ENCODE assay signal across 14 cellular contexts in genomic region chr5:154461531-154461930, GRCh38. TPM values are rescaled to one million over a fixed set of nuclear protein-coding genes. Genes with fewer than 3 reads are reported as not detected.
A peak's percentile ranks its signal among the peaks of the same experiment; 100 is the strongest.
DNase-seq lines count a peak whose midpoint lies in the region; ATAC-seq, FAIRE-seq and TF ChIP-seq lines count a peak whose summit lies in the region.
"Had no signal": no experiment of that assay in that cellular context is flagged by ENCODE, and none has a peak within 500 bp of the region (broad histone marks: within the 10 kb centered on the region; RNA-seq: fewer than 3 reads in every experiment).

No MANE protein-coding gene starts in this region.

- 0 out of 2 replicates have a peak, but pooled peaks cover 2% of the 10 kb centered on the region for H4K20me1 ChIP-seq in GM23248 (ENCODE audit: insufficient read depth)
- H4K20me1 ChIP-seq in H1 (replicated peaks in 1 of 2; ENCODE audit: control insufficient read depth in 1 of 2, insufficient read depth in 2 of 2, low read length in 2 of 2), result no peaks in the 10 kb centered on the region
- H4K20me1 ChIP-seq in osteoblast (ENCODE audit: insufficient read depth, low read length), result peaks cover 5% of the 10 kb centered on the region

- H3K9me2 ChIP-seq in GM23248 (ENCODE audit: insufficient read depth), result no peaks in the 10 kb centered on the region

- H3K9ac ChIP-seq in GM23248 (no peak overlapping the region), H1 (replicated peaks in 1 of 4; ENCODE audit: extremely low read depth in 1 of 4, low read depth in 3 of 4, low read length in 3 of 4) (no peak overlapping the region)

- H3K14ac ChIP-seq in H1 (ENCODE audit: insufficient read length), result no peak overlapping the region

- H3K79me2 ChIP-seq in GM23248 (ENCODE audit: insufficient read depth), result no peaks in the 10 kb centered on the region
- no peaks in the 10 kb centered on the region for H3K79me2 ChIP-seq in H1 (ENCODE audit: control insufficient read depth in 1 of 2, insufficient read depth in 2 of 2, low read length in 2 of 2)
- H3K79me2 ChIP-seq in osteoblast (ENCODE audit: insufficient read depth, low read length), result no peaks in the 10 kb centered on the region

- H2AFZ ChIP-seq in GM23248 (no peak overlapping the region), H1 (ENCODE audit: low read length) (no peak overlapping the region), osteoblast (ENCODE audit: low read length) (no peak overlapping the region)

- H3K27me3 ChIP-seq in GM23248 (replicated peaks; ENCODE audit: insufficient read depth) (no peaks in the 10 kb centered on the region), H1 (replicated peaks in 1 of 4; ENCODE audit: control insufficient read depth in 3 of 4, extremely low read depth in 1 of 4, insufficient read depth in 3 of 4, low read length in 3 of 4) (peaks cover 0 to 3% (median under 1%) of the 10 kb centered on the region in 4 experiments; a peak in 1 of 7 replicates), osteoblast (ENCODE audit: insufficient read depth, low read length) (no peaks in the 10 kb centered on the region)

- H3K9me3 ChIP-seq in GM23248 (ENCODE audit: low read depth) (no peaks in the 10 kb centered on the region), H1 (ENCODE audit: insufficient read depth in 2 of 2, low read depth in 1 of 2, low read length in 1 of 2) (no peaks in the 10 kb centered on the region), osteoblast (ENCODE audit: low read depth, low read length) (no peaks in the 10 kb centered on the region)

- H3K4ac ChIP-seq in H1 (replicated peaks; ENCODE audit: insufficient read length, low read depth, low read length), result no peak overlapping the region

- no peak overlapping the region for H3K23ac ChIP-seq in H1 (ENCODE audit: insufficient read length)

- in situ Hi-C loops in GM23248 (cut with MboI), result loop anchor here (25.0 kb wide), 1 partner anchor 351 kb away; no protein-coding TSS in a partner anchor

- 73 to 74% methylated on average over 6 of the region's 6 CpGs for whole genome bisulfite sequencing in GM23248 (ENCODE audit: low coverage in 1 of 2, low lambda C conversion rate in 2 of 2, missing lambda C conversion rate in 2 of 2), 2 experiments
- 53% methylated on average over 6 of the region's 6 CpGs; no CpG with 5 or more reads in 1 of the 2 experiments for WGBS in H1 (ENCODE audit: extremely low coverage in 1 of 2, insufficient coverage in 1 of 2, insufficient read length in 1 of 2, insufficient replicate concordance in 2 of 2, low coverage in 1 of 2, low lambda C conversion rate in 2 of 2, missing lambda C conversion rate in 1 of 2), 2 experiments

- H4K8ac ChIP-seq in H1 (ENCODE audit: extremely low read depth, insufficient read depth, low read length), result no peak overlapping the region

- H3K79me1 ChIP-seq in H1 (ENCODE audit: low read depth, low read length), result no peaks in the 10 kb centered on the region

- no peak overlapping the region for H4K91ac ChIP-seq in H1 (replicated peaks; ENCODE audit: insufficient read length, low read length)

- TF ChIP-seq POLR2A in H1 (IDR thresholded peaks at IDR 0.05; ENCODE audit: control extremely low read depth in 1 of 2, low read depth in 2 of 2, low read length in 2 of 2), result no peak

- H3K4me2 ChIP-seq in GM23248 (ENCODE audit: unreplicated experiment), result no peak overlapping the region
- H3K4me2 ChIP-seq in H1 (ENCODE audit: insufficient read depth in 1 of 2, low read depth in 2 of 2, low read length in 2 of 2), result no peak overlapping the region
- H3K4me2 ChIP-seq in osteoblast (ENCODE audit: insufficient read depth, low read length), result no peak overlapping the region

- H3K4me1 ChIP-seq in GM23248 (ENCODE audit: insufficient read depth) (no peaks in the 10 kb centered on the region), H1 (replicated peaks in 1 of 4; ENCODE audit: control insufficient read depth in 3 of 4, insufficient read depth in 4 of 4, low read length in 3 of 4) (peaks cover 0 to 3% (median 0%) of the 10 kb centered on the region in 4 experiments; a peak in 3 of 7 replicates), osteoblast (ENCODE audit: insufficient read depth, low read length) (no peaks in the 10 kb centered on the region)

- H4K5ac ChIP-seq in H1 (ENCODE audit: insufficient read length, low read depth, low read length), result no peak overlapping the region

- POLR2A ChIA-PET in H1 (lab: Charles Lee; ENCODE audit: partially characterized antibody), result interaction anchor here (0.6 to 1.2 kb wide), 2 partner anchors 15 to 29 kb away, joined by 3 read pairs; partner anchors contain the start of gene SAP30L

- H3K23me2 ChIP-seq in H1 (ENCODE audit: low read depth, low read length), result no peaks in the 10 kb centered on the region

- H3K18ac ChIP-seq in H1 (ENCODE audit: extremely low read depth, low read length), result no peak overlapping the region

- no peak for ATAC-seq in HG03460 (IDR thresholded peaks at IDR 0.05; ENCODE audit: unreplicated experiment)
- no peak for ATAC-seq in HG03432 (IDR thresholded peaks at IDR 0.05; ENCODE audit: unreplicated experiment)
- ATAC-seq in GM19467 (IDR thresholded peaks at IDR 0.05; ENCODE audit: unreplicated experiment), result no peak
- ATAC-seq: activated CD8-positive, alpha-beta T cell treated with anti-CD3 and anti-CD28 coated beads, Interleukin-2, amount 10 ng/mL, durations not matched to agents 7 days and 5 days; naive thymus-derived CD4-positive, alpha-beta T cell had no signal

- H2BK5ac ChIP-seq in H1 (ENCODE audit: low read depth, low read length), result no peak overlapping the region

- no peak overlapping the region for H3K56ac ChIP-seq in H1 (replicated peaks; ENCODE audit: insufficient read length, low read depth, low read length)

- no peak overlapping the region for H2BK120ac ChIP-seq in H1 (replicated peaks; ENCODE audit: low read depth, low read length)

- H2AK5ac ChIP-seq in H1 (ENCODE audit: low read depth, low read length), result no peak overlapping the region

- no peak for FAIRE-seq in H1 (lab: Jason Lieb, UNC)

- TF ChIP-seq RAD21 in H1 (IDR thresholded peaks at IDR 0.05 in 1 of 2, conservative IDR thresholded peaks at IDR 0.05 in 1 of 2; ENCODE audit: low read depth in 2 of 2, low read length in 2 of 2), result peak; percentile 52 to 60

- H3F3A ChIP-seq in GM23248 (ENCODE audit: insufficient read depth), result no peaks in the 10 kb centered on the region

- H3K4me3 ChIP-seq in GM23248, result no peak overlapping the region
- no peak overlapping the region for H3K4me3 ChIP-seq in H1 (ENCODE audit: extremely low read depth in 1 of 4, insufficient read depth in 2 of 4, low read depth in 3 of 4, low read length in 4 of 4)
- no peak overlapping the region for H3K4me3 ChIP-seq in osteoblast (ENCODE audit: insufficient read depth, low read length)

- no peak overlapping the region for H2BK15ac ChIP-seq in H1 (ENCODE audit: low read length)

- no peak for TF ChIP-seq EP300 in H1 (IDR thresholded peaks at IDR 0.05; ENCODE audit: borderline replicate concordance in 1 of 2, low read depth in 2 of 2, low read length in 2 of 2)

- DNase-seq in GM23248 (peak; percentile 70), NCI-H526 (lab: John Stamatoyannopoulos, UW) (peak; percentile 33 to 83), H1 (ENCODE audit: low read depth in 1 of 2, low spot score in 2 of 2) (no peak), osteoblast (ENCODE audit: insufficient read length, low spot score, missing footprints) (no peak)
- DNase-seq: activated CD8-positive, alpha-beta T cell treated with anti-CD3 and anti-CD28 coated beads, Interleukin-2, amount 10 ng/mL, durations not matched to agents 7 days and 5 days; activated naive CD8-positive, alpha-beta T cell treated with anti-CD3 and anti-CD28 coated beads for 36 hours; effector CD8-positive, alpha-beta T cell; KG1; naive thymus-derived CD4-positive, alpha-beta T cell; NCI-H446 treated with DMSO at 0.1 percent for 48 hours; stimulated activated CD4-positive, alpha-beta T cell treated with anti-CD3 and anti-CD28 coated beads, Interleukin-12 subunit alpha, Interleukin-12 subunit beta, amount 100 ng/mL, for 4 hours had no signal

- peaks cover 8% of the 10 kb centered on the region; the same call in 1 of the 2 replicates for H3K36me3 ChIP-seq in GM23248 (ENCODE audit: low read depth)
- H3K36me3 ChIP-seq in H1 (ENCODE audit: control insufficient read depth in 2 of 4, insufficient read depth in 4 of 4, low read length in 3 of 4), result peaks cover 3 to 4% (median 3%) of the 10 kb centered on the region in 4 experiments; a peak in 6 of 8 replicates
- peaks cover 11% of the 10 kb centered on the region for H3K36me3 ChIP-seq in osteoblast (ENCODE audit: insufficient read depth, low read length)

- H3K27ac ChIP-seq in GM23248, result no peak overlapping the region
- no peak overlapping the region for H3K27ac ChIP-seq in H1 (ENCODE audit: low read depth, low read length)
- no peak overlapping the region for H3K27ac ChIP-seq in osteoblast (ENCODE audit: low read depth, low read length)

- CTCF ChIA-PET in H1 (lab: Charles Lee; ENCODE audit: partially characterized antibody), result interaction anchor here (0.6 to 16.1 kb wide), 26 partner anchors 10 to 487 kb away, joined by 3 to 273 read pairs (median 6); partner anchors contain the start of gene SAP30L

- no peak overlapping the region for H2BK20ac ChIP-seq in H1 (ENCODE audit: low read length)

- no peak overlapping the region; the same call in 1 of the 2 replicates for H2BK12ac ChIP-seq in H1 (ENCODE audit: low read depth, low read length)

- TF ChIP-seq CTCF in H1 (IDR thresholded peaks at IDR 0.05; ENCODE audit: control extremely low read depth in 1 of 3, insufficient read depth in 1 of 3, low read depth in 1 of 3, low read length in 3 of 3) (peak; percentile 14 to 53 (median 42); a peak in 3 of 4 replicates), osteoblast (IDR thresholded peaks at IDR 0.05; ENCODE audit: extremely low read depth, low read depth, low read length) (peak; percentile 44)

RNA-seq across cellular contexts. Expression of gene SAP30L, which starts 15.7 kb away (rescaled TPM):
- 26.0 and 45.9 TPM in 2 replicates for total RNA-seq in GM23248 (2014; rRNA removed; shearing (Covaris generic))
- polyA plus RNA-seq in GM23248 (2016; fragmentation: Nextera tagmentation; extraction: Ambion mirVana) (6.1 and 9.4 TPM in 2 replicates), H1 (2011; rRNA removed) (8.3 and 12.2 TPM in 2 replicates)
- total RNA-seq in H1 (2021; fragmentation: NEBNext Ultra II Directional; extraction: Animal tissue kit (Norgen Biotek cat#: 25700)), result 26.3 and 31.5 TPM in 2 replicates
- 13.4 TPM for polyA plus RNA-seq in H1 (2011; cell fraction: cytosol; rRNA removed)
- polyA plus RNA-seq in H1 (2011; cell fraction: nucleus; rRNA removed), result 13.6 TPM
- polyA plus RNA-seq in H1 (2012, experiment 1 of 2), result 18.6 to 28.7 TPM (median 21.7 TPM) in 4 replicates
- 2.0 TPM for polyA plus RNA-seq in H1 (2012, experiment 2 of 2)
- polyA plus RNA-seq in H1 (2013, experiment 1 of 2), result 40.2 TPM
- polyA plus RNA-seq in H1 (2013, experiment 2 of 2), result 48.2 TPM
- 12.1 and 15.0 TPM in 2 replicates for polyA minus RNA-seq in H1 (2011; rRNA and poly(A)+ RNA removed)
- 16.7 TPM for polyA minus RNA-seq in H1 (2011; cell fraction: cytosol; rRNA and poly(A)+ RNA removed)
- 10.0 TPM for polyA minus RNA-seq in H1 (2011; cell fraction: nucleus; rRNA and poly(A)+ RNA removed)
- 32.2 and 36.5 TPM in 2 replicates for total RNA-seq in osteoblast

RNA-seq across cellular contexts. Expression of gene HAND1, which starts 16.5 kb away (rescaled TPM):
- total RNA-seq in GM23248 (2014; rRNA removed; shearing (Covaris generic)), result not detected in 2 replicates
- not detected in 2 replicates for polyA plus RNA-seq in GM23248 (2016; fragmentation: Nextera tagmentation; extraction: Ambion mirVana)
- not detected in 2 replicates for total RNA-seq in H1 (2021; fragmentation: NEBNext Ultra II Directional; extraction: Animal tissue kit (Norgen Biotek cat#: 25700))
- polyA plus RNA-seq in H1 (2011; rRNA removed), result 0.06 TPM in 1 of 2 replicates, not detected in the other
- not detected for polyA plus RNA-seq in H1 (2011; cell fraction: cytosol; rRNA removed)
- polyA plus RNA-seq in H1 (2011; cell fraction: nucleus; rRNA removed), result not detected
- polyA plus RNA-seq in H1 (2012, experiment 1 of 2), result 0.09 to 0.59 TPM (median 0.40 TPM) in 3 of 4 replicates, not detected in the other
- 1.2 TPM for polyA plus RNA-seq in H1 (2012, experiment 2 of 2)
- not detected for polyA plus RNA-seq in H1 (2013, experiment 1 of 2)
- polyA plus RNA-seq in H1 (2013, experiment 2 of 2), result not detected
- polyA minus RNA-seq in H1 (2011; rRNA and poly(A)+ RNA removed), result not detected in 2 replicates
- polyA minus RNA-seq in H1 (2011; cell fraction: cytosol; rRNA and poly(A)+ RNA removed), result not detected
- polyA minus RNA-seq in H1 (2011; cell fraction: nucleus; rRNA and poly(A)+ RNA removed), result 0.40 TPM
- total RNA-seq in osteoblast, result under 0.01 TPM in 1 of 2 replicates, not detected in the other
- total RNA-seq: activated CD8-positive, alpha-beta T cell treated with anti-CD3 and anti-CD28 coated beads, Interleukin-2, amount 10 ng/mL, durations not matched to agents 7 days and 5 days; activated naive CD8-positive, alpha-beta T cell treated with anti-CD3 and anti-CD28 coated beads for 36 hours; naive thymus-derived CD4-positive, alpha-beta T cell had no signal
- polyA plus RNA-seq: naive thymus-derived CD4-positive, alpha-beta T cell had no signal

Comparison
In these comparisons a context has a peak if more than half of its experiments do, and no peak if none do; other contexts are left out.
1. DNase-seq: peak in GM23248 (single experiment) and NCI-H526 (2 of 2); none in H1 (0 of 2) and osteoblast (single experiment).